In genomic region chr3:190499157-190499556, GRCh38 we compare ENCODE assay signal across 28 cellular contexts. TPM values are rescaled to one million over a fixed set of nuclear protein-coding genes. Genes with fewer than 3 reads are reported as not detected.
"Had no signal": no experiment of that assay in that cellular context is flagged by ENCODE, and none has a peak within 500 bp of the region (broad histone marks: within the 10 kb centered on the region; RNA-seq: fewer than 3 reads in every experiment).

No MANE protein-coding gene starts in this region.

- DNase-seq: activated CD4-positive, alpha-beta T cell treated with anti-CD3 and anti-CD28 coated beads, Interleukin-2, amount 10 ng/mL, durations not matched to agents 24 days and 14 days; activated CD4-positive, alpha-beta T cell treated with anti-CD3 and anti-CD28 coated beads, Interleukin-2, amount 50 U/mL, for 48 hours; activated CD4-positive, CD25-positive, alpha-beta regulatory T cell treated with anti-CD3 and anti-CD28 coated beads, Interleukin-2, amount 50 U/mL, for 72 hours; activated CD8-positive, alpha-beta memory T cell treated with anti-CD3 and anti-CD28 coated beads, Interleukin-2, amount 10 ng/mL, durations not matched to agents 7 days and 5 days; activated effector memory CD4-positive, alpha-beta T cell treated with anti-CD3 and anti-CD28 coated beads, Interleukin-2, amount 50 U/mL, for 16 hours; activated naive CD4-positive, alpha-beta T cell treated with Interleukin-2 at 50 U/mL for 16 hours; activated naive CD8-positive, alpha-beta T cell treated with anti-CD3 and anti-CD28 coated beads, Interleukin-2, amount 50 U/mL, for 24 hours; activated T-cell treated with anti-CD3 and anti-CD28 coated beads, Interleukin-2, amount 50 U/mL, for 24 hours; amniotic stem cell; body of pancreas; Kasumi-1; KBM-7; NCI-H1048; NCI-H1417 treated with DMSO at 0.1 percent for 48 hours; NCI-H1694; NCI-H2029; NCI-H345; NCI-H510A; NCI-H526 treated with DMSO at 0.1 percent for 48 hours; NCI-H82; SJCRH30 had no signal

- H3K27me3 ChIP-seq: ascending aorta, body of pancreas, SJCRH30 had no signal

- H3K4me3 ChIP-seq: ascending aorta, body of pancreas, SJCRH30 had no signal

- H3K36me3 ChIP-seq: ascending aorta, SJCRH30 had no signal

- H3K9me3 ChIP-seq: ascending aorta, body of pancreas, SJCRH30 had no signal

- H3K4me1 ChIP-seq: ascending aorta, body of pancreas, SJCRH30 had no signal

- H3K27ac ChIP-seq: ascending aorta, body of pancreas, SJCRH30 had no signal

- ATAC-seq: activated CD8-positive, alpha-beta memory T cell treated with anti-CD3 and anti-CD28 coated beads, Interleukin-2, amount 10 ng/mL, durations not matched to agents 7 days and 5 days; activated naive CD4-positive, alpha-beta T cell treated with anti-CD3 and anti-CD28 coated beads, Interleukin-2, amount 50 U/mL, for 72 hours; activated naive CD8-positive, alpha-beta T cell treated with anti-CD3 and anti-CD28 coated beads, Interleukin-2, amount 50 U/mL, for 24 hours; body of pancreas; SK-N-SH treated with all-trans-retinoic acid at 6 μM for 48 hours had no signal

RNA-seq across cellular contexts. Expression of gene TMEM207, which starts 49.5 kb away (rescaled TPM):
- total RNA-seq: activated CD4-positive, alpha-beta T cell treated with anti-CD3 and anti-CD28 coated beads, Interleukin-2, amount 10 ng/mL, durations not matched to agents 24 days and 14 days; activated CD8-positive, alpha-beta memory T cell treated with anti-CD3 and anti-CD28 coated beads, Interleukin-2, amount 10 ng/mL, durations not matched to agents 7 days and 5 days; activated naive CD4-positive, alpha-beta T cell treated with anti-CD3 and anti-CD28 coated beads, Interleukin-2, amount 50 U/mL, for 72 hours; activated T-helper 1 cell treated with anti-CD3 and anti-CD28 coated beads, Interleukin-12 subunit alpha, Interleukin-12 subunit beta, Interleukin-2, Interleukin-4 antibody, amounts not matched to agents 30 ng/mL and 10 ng/mL and 1 ng/mL, durations not matched to agents 14 hours and 24 hours and 36 hours; ascending aorta; body of pancreas; bronchial epithelial cell; OCI-LY7; RPMI7951; SJCRH30 had no signal
